13 cellular contexts compared by ENCODE assay signal in the genomic region with DNA sequence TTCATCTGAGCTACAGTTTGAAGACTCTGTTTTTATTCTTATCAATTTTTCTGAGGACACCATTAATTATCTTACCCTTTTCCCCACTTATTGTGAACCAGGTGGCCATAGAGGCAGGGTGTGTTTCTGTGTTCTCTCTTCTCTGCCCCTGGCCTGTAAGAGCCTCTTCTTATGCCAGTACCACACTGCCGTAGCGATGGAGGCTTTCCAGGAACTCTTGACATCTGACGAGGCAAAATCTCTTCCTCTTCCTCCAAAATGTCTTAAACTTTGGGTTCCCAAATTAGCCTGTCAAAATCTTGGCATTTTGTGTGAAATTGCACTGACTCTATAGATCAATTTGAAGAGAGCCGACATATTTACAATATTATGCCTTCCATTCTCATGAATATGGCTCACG. TPM values are rescaled to one million over a fixed set of nuclear protein-coding genes. Genes with fewer than 3 reads are reported as not detected.
DNase-seq lines count a peak whose midpoint lies in the region; ATAC-seq and TF ChIP-seq lines count a peak whose summit lies in the region.
"Had no signal": no experiment of that assay in that cellular context is flagged by ENCODE, and none has a peak within 500 bp of the region (broad histone marks: within the 10 kb centered on the region; RNA-seq: fewer than 3 reads in every experiment).

No MANE protein-coding gene starts in this region.

- intact Hi-C loops in activated CD4-positive, alpha-beta memory T cell treated with anti-CD3 and anti-CD28 coated beads for 36 hours (cut with micrococcal nuclease): no loop called here
- intact Hi-C loops in left ventricle myocardium inferior (cut with micrococcal nuclease): no loop called here

- H3K27me3 Mint-ChIP-seq in stimulated activated naive CD8-positive, alpha-beta T cell treated with anti-CD3 and anti-CD28 coated beads, Interleukin-15, Interleukin-2, amounts not matched to agents 100 ng/mL and 50 ng/mL, for 24 hours: no peaks in the 10 kb centered on the region
- H3K27me3 Mint-ChIP-seq in activated CD4-positive, alpha-beta memory T cell treated with anti-CD3 and anti-CD28 coated beads for 36 hours: no peaks in the 10 kb centered on the region
- H3K27me3 Mint-ChIP-seq in memory B cell: no peaks in the 10 kb centered on the region

- peaks cover 61% of the 10 kb centered on the region for H3K36me3 Mint-ChIP-seq in stimulated activated naive CD8-positive, alpha-beta T cell treated with anti-CD3 and anti-CD28 coated beads, Interleukin-15, Interleukin-2, amounts not matched to agents 100 ng/mL and 50 ng/mL, for 24 hours (ENCODE audit: low read depth)
- H3K36me3 Mint-ChIP-seq in activated CD4-positive, alpha-beta memory T cell treated with anti-CD3 and anti-CD28 coated beads for 36 hours: peaks cover 44% of the 10 kb centered on the region
- H3K36me3 Mint-ChIP-seq in memory B cell: peaks cover 45% of the 10 kb centered on the region

- H3K27me3 ChIP-seq in thymus (ENCODE audit: control insufficient read depth, insufficient read depth) (no peaks in the 10 kb centered on the region), left ventricle myocardium inferior (ENCODE audit: low read depth) (no peaks in the 10 kb centered on the region), HAP-1 (ENCODE audit: low read depth) (no peaks in the 10 kb centered on the region)

- no peak overlapping the region for H3K4me3 ChIP-seq in thymus (ENCODE audit: low read length)
- no peak overlapping the region for H3K4me3 ChIP-seq in left ventricle myocardium inferior
- H3K4me3 ChIP-seq in HAP-1: no peak overlapping the region

- CTCF ChIA-PET in activated CD4-positive, alpha-beta memory T cell treated with anti-CD3 and anti-CD28 coated beads for 36 hours (lab: Charles Lee): interaction anchor here (1.2 to 2.1 kb wide), 4 partner anchors 18 to 280 kb away, joined by 3 to 9 read pairs (median 4); no protein-coding TSS in a partner anchor

- H3K4me1 Mint-ChIP-seq in stimulated activated naive CD8-positive, alpha-beta T cell treated with anti-CD3 and anti-CD28 coated beads, Interleukin-15, Interleukin-2, amounts not matched to agents 100 ng/mL and 50 ng/mL, for 24 hours (ENCODE audit: low read depth): peaks cover 93% of the 10 kb centered on the region
- peaks cover 77% of the 10 kb centered on the region for H3K4me1 Mint-ChIP-seq in activated CD4-positive, alpha-beta memory T cell treated with anti-CD3 and anti-CD28 coated beads for 36 hours (ENCODE audit: low read depth)
- H3K4me1 Mint-ChIP-seq in memory B cell: peaks cover 56% of the 10 kb centered on the region

- H3K9me3 ChIP-seq in thymus (ENCODE audit: control insufficient read depth) (no peaks in the 10 kb centered on the region), left ventricle myocardium inferior (replicated peaks) (no peaks in the 10 kb centered on the region), HAP-1 (no peaks in the 10 kb centered on the region)

- peak overlapping the region; percentile 52 for H3K27ac ChIP-seq in thymus (ENCODE audit: low read depth)
- no peak overlapping the region for H3K27ac ChIP-seq in left ventricle myocardium inferior (replicated peaks)

- no peak for DNase-seq in stimulated activated naive CD8-positive, alpha-beta T cell treated with anti-CD3 and anti-CD28 coated beads, Interleukin-15, Interleukin-2, amounts not matched to agents 100 U/mL and 50 U/mL, for 24 hours
- no peak for DNase-seq in activated CD4-positive, alpha-beta memory T cell treated with anti-CD3 and anti-CD28 coated beads for 36 hours
- no peak for DNase-seq in memory B cell (ENCODE audit: low spot score in 2 of 2)
- DNase-seq in left ventricle myocardium inferior: no peak
- DNase-seq in HAP-1 (ENCODE audit: low spot score in 2 of 2): no peak
- DNase-seq: hypothalamus, left colon, NCI-H1436 treated with DMSO at 0.1 percent for 48 hours, NCI-H446 treated with DMSO at 0.1 percent for 48 hours, SIG-M5 had no signal

- no peaks in the 10 kb centered on the region for H3K36me3 ChIP-seq in thymus (ENCODE audit: control insufficient read depth, insufficient read depth)
- peaks cover 6% of the 10 kb centered on the region for H3K36me3 ChIP-seq in left ventricle myocardium inferior
- H3K36me3 ChIP-seq in HAP-1 (replicated peaks): no peaks in the 10 kb centered on the region

- H3K4me1 ChIP-seq in thymus (ENCODE audit: control insufficient read depth, insufficient read depth, low read length) (peaks cover 13% of the 10 kb centered on the region), left ventricle myocardium inferior (peaks cover 38% of the 10 kb centered on the region), HAP-1 (no peaks in the 10 kb centered on the region)

- H3K27ac Mint-ChIP-seq in stimulated activated naive CD8-positive, alpha-beta T cell treated with anti-CD3 and anti-CD28 coated beads, Interleukin-15, Interleukin-2, amounts not matched to agents 100 ng/mL and 50 ng/mL, for 24 hours: peak overlapping the region; percentile 70
- H3K27ac Mint-ChIP-seq in activated CD4-positive, alpha-beta memory T cell treated with anti-CD3 and anti-CD28 coated beads for 36 hours: peak overlapping the region; percentile 94
- H3K27ac Mint-ChIP-seq in memory B cell: peak overlapping the region; percentile 98

- no peak for TF ChIP-seq CTCF in left ventricle myocardium inferior (IDR thresholded peaks at IDR 0.05; ENCODE audit: borderline replicate concordance)

- 95% methylated on average over 5 of the region's 5 CpGs for WGBS in thymus

- in situ Hi-C loops in HAP-1 (cut with MboI; ENCODE audit: low sequenced_read_pairs): no loop called here

- H3K9me3 Mint-ChIP-seq in stimulated activated naive CD8-positive, alpha-beta T cell treated with anti-CD3 and anti-CD28 coated beads, Interleukin-15, Interleukin-2, amounts not matched to agents 100 ng/mL and 50 ng/mL, for 24 hours: peaks cover 5% of the 10 kb centered on the region
- no peaks in the 10 kb centered on the region for H3K9me3 Mint-ChIP-seq in activated CD4-positive, alpha-beta memory T cell treated with anti-CD3 and anti-CD28 coated beads for 36 hours
- no peaks in the 10 kb centered on the region for H3K9me3 Mint-ChIP-seq in memory B cell

- POLR2A ChIA-PET in activated CD4-positive, alpha-beta memory T cell treated with anti-CD3 and anti-CD28 coated beads for 36 hours (lab: Charles Lee): interaction anchor here (1.2 kb wide), 1 partner anchor 87 kb away, joined by 4 read pairs; no protein-coding TSS in a partner anchor

- H3K4me3 Mint-ChIP-seq in stimulated activated naive CD8-positive, alpha-beta T cell treated with anti-CD3 and anti-CD28 coated beads, Interleukin-15, Interleukin-2, amounts not matched to agents 100 ng/mL and 50 ng/mL, for 24 hours: peak overlapping the region; percentile 94
- peak overlapping the region; percentile 42 for H3K4me3 Mint-ChIP-seq in activated CD4-positive, alpha-beta memory T cell treated with anti-CD3 and anti-CD28 coated beads for 36 hours
- H3K4me3 Mint-ChIP-seq in memory B cell: peak overlapping the region; percentile 42

- ATAC-seq in stimulated activated naive CD8-positive, alpha-beta T cell treated with anti-CD3 and anti-CD28 coated beads, Interleukin-15, Interleukin-2, amounts not matched to agents 100 U/mL and 50 U/mL, for 24 hours: no peak
- ATAC-seq in memory B cell (ENCODE audit: low read depth) (no peak), HG02884 (IDR thresholded peaks at IDR 0.05; ENCODE audit: unreplicated experiment) (no peak)
- ATAC-seq: left colon had no signal

RNA-seq across cellular contexts. Expression of a gene that starts 3.2 kb away (rescaled TPM):
- 10 to 100 TPM; 41.9 to 44.1 TPM for total RNA-seq in activated CD4-positive, alpha-beta memory T cell treated with anti-CD3 and anti-CD28 coated beads for 36 hours
- polyA plus RNA-seq in thymus: 26.5 TPM
- 4.3 TPM for total RNA-seq in left ventricle myocardium inferior

Comparison
In these comparisons a context has a peak if more than half of its experiments do, and no peak if none do; other contexts are left out.
1. H3K4me3 Mint-ChIP-seq: peak in every context shown above with its lines; median percentile 94 in stimulated activated naive CD8-positive, alpha-beta T cell treated with anti-CD3 and anti-CD28 coated beads, Interleukin-15, Interleukin-2, amounts not matched to agents 100 ng/mL and 50 ng/mL, for 24 hours; 42 in activated CD4-positive, alpha-beta memory T cell treated with anti-CD3 and anti-CD28 coated beads for 36 hours; 42 in memory B cell.